10 cellular contexts compared by ENCODE assay signal in the genomic region with DNA sequence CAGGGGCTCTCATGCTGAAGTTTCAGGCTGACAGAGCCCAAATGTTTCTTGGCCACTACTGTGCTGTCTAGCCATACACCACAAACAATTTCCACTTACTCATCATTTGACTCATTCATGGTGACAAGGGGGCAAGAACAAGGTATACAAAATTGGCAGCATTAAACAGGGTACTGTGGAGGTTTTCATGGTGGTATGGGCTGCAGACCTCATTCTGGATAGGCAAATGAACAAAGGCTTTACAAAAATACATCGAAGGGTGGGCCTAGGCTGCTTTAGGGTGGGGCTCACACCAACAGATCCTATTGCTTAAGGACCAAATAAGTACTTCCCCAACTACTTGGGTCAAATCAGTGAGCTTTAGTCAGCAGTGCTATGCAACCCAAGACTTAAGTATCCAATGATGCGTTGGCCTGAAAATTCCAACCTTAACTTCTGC. TPM values are rescaled to one million over a fixed set of nuclear protein-coding genes. Genes with fewer than 3 reads are reported as not detected.
DNase-seq lines count a peak whose midpoint lies in the region; ATAC-seq and TF ChIP-seq lines count a peak whose summit lies in the region.
"Had no signal": no experiment of that assay in that cellular context is flagged by ENCODE, and none has a peak within 500 bp of the region (broad histone marks: within the 10 kb centered on the region; RNA-seq: fewer than 3 reads in every experiment).

No MANE protein-coding gene starts in this region.

- peaks cover 10% of the 10 kb centered on the region; the same call in 1 of the 2 replicates for H4K20me1 ChIP-seq in MM.1S (ENCODE audit: insufficient read depth, low read length)

- peaks cover 94% of the 10 kb centered on the region for H3K79me2 ChIP-seq in MM.1S (ENCODE audit: low read length)

- no peaks in the 10 kb centered on the region for H3K27me3 ChIP-seq in mesenchymal stem cell (ENCODE audit: control insufficient read depth in 1 of 2, insufficient read depth in 1 of 2, low read length in 2 of 2)
- H3K27me3 ChIP-seq in MM.1S (replicated peaks; ENCODE audit: insufficient read depth, low read length), result no peaks in the 10 kb centered on the region
- H3K27me3 ChIP-seq in SJCRH30, result no peaks in the 10 kb centered on the region

- H3K9me3 ChIP-seq in mesenchymal stem cell (ENCODE audit: control insufficient read depth, low read length) (no peaks in the 10 kb centered on the region), MM.1S (replicated peaks; ENCODE audit: insufficient read depth, low read length) (no peaks in the 10 kb centered on the region), SJCRH30 (replicated peaks) (no peaks in the 10 kb centered on the region)

- H4K91ac ChIP-seq in mesenchymal stem cell (ENCODE audit: low read length), result no peak overlapping the region

- no peak overlapping the region for H3K27ac ChIP-seq in mesenchymal stem cell (ENCODE audit: low read length, poor library complexity, severe bottlenecking)
- no peak overlapping the region for H3K27ac ChIP-seq in MM.1S (ENCODE audit: low read length)
- no peak overlapping the region for H3K27ac ChIP-seq in SJCRH30
- H3K27ac ChIP-seq: C4-2B, parathyroid adenoma had no signal

- no peaks in the 10 kb centered on the region for H3K9me3 Mint-ChIP-seq in activated CD8-positive, alpha-beta T cell treated with anti-CD3 and anti-CD28 coated beads for 36 hours

- H2BK12ac ChIP-seq in mesenchymal stem cell (ENCODE audit: low read length in 2 of 2), result no peak overlapping the region

- H3K4me1 ChIP-seq in mesenchymal stem cell (ENCODE audit: control insufficient read depth, insufficient read depth, low read depth, low read length) (peaks cover 3% of the 10 kb centered on the region), MM.1S (ENCODE audit: low read length) (no peaks in the 10 kb centered on the region), SJCRH30 (no peaks in the 10 kb centered on the region)

- peak overlapping the region; percentile 91 for H3K27ac Mint-ChIP-seq in activated CD8-positive, alpha-beta T cell treated with anti-CD3 and anti-CD28 coated beads for 36 hours

- no peak overlapping the region for H2BK15ac ChIP-seq in mesenchymal stem cell (ENCODE audit: low read depth, poor library complexity, severe bottlenecking)

- no peak overlapping the region for H3K14ac ChIP-seq in mesenchymal stem cell (ENCODE audit: low read length in 2 of 2)

- H3K4me2 ChIP-seq in mesenchymal stem cell (ENCODE audit: low read length, poor library complexity, severe bottlenecking) (no peak overlapping the region), MM.1S (ENCODE audit: low read depth, low read length) (no peak overlapping the region)

- peaks cover 29% of the 10 kb centered on the region for H3K79me1 ChIP-seq in mesenchymal stem cell (replicated peaks; ENCODE audit: low read length, poor library complexity, severe bottlenecking)

- H2AFZ ChIP-seq in mesenchymal stem cell (ENCODE audit: low read depth, low read length), result no peak overlapping the region
- H2AFZ ChIP-seq in MM.1S (ENCODE audit: low read length), result no peak overlapping the region
- H2AFZ ChIP-seq: parathyroid adenoma had no signal

- H3K23ac ChIP-seq in mesenchymal stem cell (ENCODE audit: low read length in 2 of 2), result no peak overlapping the region

- H3K4me1 Mint-ChIP-seq in activated CD8-positive, alpha-beta T cell treated with anti-CD3 and anti-CD28 coated beads for 36 hours (ENCODE audit: low read depth), result peaks cover 85% of the 10 kb centered on the region

- no peak for TF ChIP-seq CTCF in activated CD8-positive, alpha-beta T cell treated with anti-CD3 and anti-CD28 coated beads for 36 hours (IDR thresholded peaks at IDR 0.05)
- no peak for TF ChIP-seq CTCF in MM.1S (IDR thresholded peaks at IDR 0.05; ENCODE audit: low read length)

- no peak overlapping the region for H3K18ac ChIP-seq in mesenchymal stem cell (ENCODE audit: low read depth in 1 of 2, low read length in 2 of 2)

- peak; percentile 75 for ATAC-seq in HG03045 (IDR thresholded peaks at IDR 0.05; ENCODE audit: unreplicated experiment)
- peak; percentile 79 for ATAC-seq in activated CD8-positive, alpha-beta T cell treated with anti-CD3 and anti-CD28 coated beads for 36 hours

- POLR2A ChIA-PET in activated CD8-positive, alpha-beta T cell treated with anti-CD3 and anti-CD28 coated beads for 36 hours (lab: Charles Lee), result interaction anchor here (1.3 to 2.2 kb wide), 2 partner anchors 56 to 66 kb away, joined by 4 to 8 read pairs; no protein-coding TSS in a partner anchor

- H3F3A ChIP-seq in MM.1S (ENCODE audit: insufficient read depth, low read length), result no peaks in the 10 kb centered on the region

- WGBS in mesenchymal stem cell, result 76% methylated on average over 2 of the region's 2 CpGs

- H2BK5ac ChIP-seq in mesenchymal stem cell (ENCODE audit: low read depth, low read length, poor library complexity, severe bottlenecking), result no peak overlapping the region

- no peaks in the 10 kb centered on the region for H3K9me2 ChIP-seq in MM.1S (replicated peaks; ENCODE audit: insufficient read depth, low read length)

- DNase-seq in activated CD4-positive, alpha-beta T cell treated with anti-CD3 and anti-CD28 coated beads for 4 hours, result peak; percentile 37 to 41
- no peak for DNase-seq in activated CD4-positive, alpha-beta T cell treated with anti-CD3 and anti-CD28 coated beads, Interleukin-2, amount 50 U/mL, for 4 hours
- DNase-seq in activated CD8-positive, alpha-beta T cell treated with anti-CD3 and anti-CD28 coated beads for 36 hours, result peak; percentile 66
- DNase-seq in mesenchymal stem cell (peak; percentile 81), head of caudate nucleus (no peak), MM.1S (no peak), SJCRH30 (no peak)

- CTCF ChIA-PET in activated CD8-positive, alpha-beta T cell treated with anti-CD3 and anti-CD28 coated beads for 36 hours (lab: Charles Lee), result interaction anchor here (2.0 to 5.5 kb wide), 2 partner anchors 66 to 73 kb away, joined by 4 to 32 read pairs; no protein-coding TSS in a partner anchor

- intact Hi-C loops in activated CD8-positive, alpha-beta T cell treated with anti-CD3 and anti-CD28 coated beads for 36 hours (cut with micrococcal nuclease), result loop anchor here (5.0 kb wide), 1 partner anchor 50 kb away; no protein-coding TSS in a partner anchor
- intact Hi-C loops in head of caudate nucleus (cut with DNase I), result loop anchor here (5.0 kb wide), 1 partner anchor 50 kb away; no protein-coding TSS in a partner anchor

- no peak overlapping the region for H3K4ac ChIP-seq in mesenchymal stem cell (ENCODE audit: low read depth in 1 of 2, low read length in 2 of 2)

- H3K27me3 Mint-ChIP-seq in activated CD8-positive, alpha-beta T cell treated with anti-CD3 and anti-CD28 coated beads for 36 hours, result no peaks in the 10 kb centered on the region

- no peak overlapping the region for H2AK5ac ChIP-seq in mesenchymal stem cell (ENCODE audit: low read length, severe bottlenecking)

- no peak overlapping the region for H3K4me3 Mint-ChIP-seq in activated CD8-positive, alpha-beta T cell treated with anti-CD3 and anti-CD28 coated beads for 36 hours

- H3K36me3 ChIP-seq in mesenchymal stem cell (ENCODE audit: control insufficient read depth in 1 of 2, insufficient read depth in 2 of 2, low read depth in 1 of 2, low read length in 2 of 2) (peaks cover 2 to 46% of the 10 kb centered on the region in 2 experiments), MM.1S (replicated peaks; ENCODE audit: insufficient read depth, low read length) (no peaks in the 10 kb centered on the region; the same call in none of the 2 replicates), SJCRH30 (peaks cover 41% of the 10 kb centered on the region)

- no peak overlapping the region for H4K8ac ChIP-seq in mesenchymal stem cell (ENCODE audit: low read length)

- H3K4me3 ChIP-seq in mesenchymal stem cell (ENCODE audit: insufficient read depth in 1 of 2, low read depth in 1 of 2, low read length in 2 of 2) (no peak overlapping the region), MM.1S (ENCODE audit: low read length) (no peak overlapping the region), SJCRH30 (no peak overlapping the region)

- H2BK120ac ChIP-seq in mesenchymal stem cell (ENCODE audit: low read depth, low read length), result no peak overlapping the region

- H3K9ac ChIP-seq in mesenchymal stem cell (ENCODE audit: low read length) (peak overlapping the region; percentile 71), MM.1S (ENCODE audit: low read length) (no peak overlapping the region)
- H3K9ac ChIP-seq: parathyroid adenoma had no signal

- peaks cover 58% of the 10 kb centered on the region for H3K36me3 Mint-ChIP-seq in activated CD8-positive, alpha-beta T cell treated with anti-CD3 and anti-CD28 coated beads for 36 hours (ENCODE audit: low read depth)

RNA-seq across cellular contexts. Expression of gene N4BP1, which starts 53.0 kb away (rescaled TPM):
- total RNA-seq in activated CD8-positive, alpha-beta T cell treated with anti-CD3 and anti-CD28 coated beads for 36 hours, result 10 to 100 TPM; 39.5 to 40.5 TPM
- polyA plus RNA-seq in mesenchymal stem cell (2013, experiment 1 of 2), result 17.5 TPM
- 16.5 TPM for polyA plus RNA-seq in mesenchymal stem cell (2013, experiment 2 of 2)
- 34.3 and 37.6 TPM in 2 replicates for total RNA-seq in SJCRH30 (2014; rRNA removed; shearing (Covaris generic))

Comparison
In these comparisons a context has a peak if more than half of its experiments do, and no peak if none do; other contexts are left out.
1. DNase-seq: peak in activated CD4-positive, alpha-beta T cell treated with anti-CD3 and anti-CD28 coated beads for 4 hours (2 of 2), activated CD8-positive, alpha-beta T cell treated with anti-CD3 and anti-CD28 coated beads for 36 hours (single experiment) and mesenchymal stem cell (single experiment); none in activated CD4-positive, alpha-beta T cell treated with anti-CD3 and anti-CD28 coated beads, Interleukin-2, amount 50 U/mL, for 4 hours (0 of 2), head of caudate nucleus (0 of 42), MM.1S (single experiment) and SJCRH30 (0 of 2).